In the genomic region with DNA sequence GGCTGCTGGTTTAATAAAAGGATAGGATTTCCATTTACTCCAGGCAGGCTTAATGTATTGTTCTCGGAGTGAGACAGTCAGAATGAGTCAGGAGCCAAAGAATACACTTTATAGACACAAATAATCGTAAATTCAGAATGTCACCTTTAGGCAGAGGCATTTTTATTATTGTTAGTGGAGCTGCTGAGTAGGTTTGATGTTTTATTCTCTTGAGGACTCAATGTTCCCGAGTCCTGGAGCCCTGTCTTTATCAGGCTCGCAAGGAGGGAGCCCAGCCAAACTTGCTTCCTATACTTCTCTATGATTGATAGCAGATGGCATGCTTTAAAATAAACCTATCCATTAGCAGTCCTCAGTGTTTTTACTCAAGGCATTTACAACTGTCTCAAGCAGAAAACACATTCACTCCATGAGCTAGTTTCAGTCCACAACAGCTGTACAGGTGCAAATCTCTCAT, we compare ENCODE assay signal across 12 cellular contexts.
A peak's percentile ranks its signal among the peaks of the same experiment; 100 is the strongest.
DNase-seq lines count a peak whose midpoint lies in the region; ATAC-seq, FAIRE-seq and TF ChIP-seq lines count a peak whose summit lies in the region.
"Had no signal": no experiment of that assay in that cellular context is flagged by ENCODE, and none has a peak within 500 bp of the region (broad histone marks: within the 10 kb centered on the region; RNA-seq: fewer than 3 reads in every experiment).

No MANE protein-coding gene starts in this region.

- H3K4me3 ChIP-seq in heart right ventricle (no peak overlapping the region), adrenal gland (no peak overlapping the region)

- H3K9me3 Mint-ChIP-seq in WTC11 (peaks cover 3% of the 10 kb centered on the region; the same call in 1 of the 2 replicates), natural killer cell (no peaks in the 10 kb centered on the region)
- H3K9me3 Mint-ChIP-seq: brain had no signal

- intact Hi-C loops in heart right ventricle (cut with DNase I) = no loop called here
- intact Hi-C loops in natural killer cell (cut with micrococcal nuclease) = no loop called here
- intact Hi-C loops in adrenal gland (cut with DNase I) = no loop called here

- H3K27ac ChIP-seq in heart right ventricle (no peak overlapping the region), adrenal gland (no peak overlapping the region)

- POLR2A ChIA-PET in WTC11 (lab: Charles Lee) = no interaction called here

- no peaks in the 10 kb centered on the region for H3K27me3 ChIP-seq in heart right ventricle
- H3K27me3 ChIP-seq in adrenal gland = no peaks in the 10 kb centered on the region

- ATAC-seq in WTC11 (peak; percentile 32), heart right ventricle (peak in 6 of 8 donors; percentile 34 to 82 (median 66)), natural killer cell (no peak)

- DNase-seq in NCI-H82 (lab: John Stamatoyannopoulos, UW) = peak; percentile 8
- DNase-seq in NCI-H82 treated with DMSO at 0.1 percent for 48 hours (lab: John Stamatoyannopoulos, UW; ENCODE audit: unreplicated experiment) = no peak
- no peak for DNase-seq in WTC11 (ENCODE audit: low spot score)
- peak in 1 of 2 donors; percentile 18 for DNase-seq in heart right ventricle
- DNase-seq in urothelium cell line (ENCODE audit: low spot score) = peak; percentile 16
- DNase-seq in natural killer cell = no peak
- DNase-seq in adrenal gland = no peak
- DNase-seq in activated naive CD4-positive, alpha-beta T cell (lab: John Stamatoyannopoulos, UW) = no peak
- DNase-seq: foreskin melanocyte, Kasumi-1, retina had no signal

- H3K9me3 ChIP-seq in heart right ventricle (no peaks in the 10 kb centered on the region), adrenal gland (replicated peaks in 1 of 3) (peaks cover 0 to 6% (median 0%) of the 10 kb centered on the region in 3 donors)

- TF ChIP-seq CTCF in WTC11 (IDR thresholded peaks at IDR 0.05) (no peak), heart right ventricle (IDR thresholded peaks at IDR 0.05) (no peak), natural killer cell (IDR thresholded peaks at IDR 0.05) (no peak), adrenal gland (IDR thresholded peaks at IDR 0.05) (no peak)

- H3K27ac Mint-ChIP-seq in WTC11 = no peak overlapping the region
- no peak overlapping the region for H3K27ac Mint-ChIP-seq in natural killer cell

- H3K36me3 Mint-ChIP-seq in WTC11 (no peaks in the 10 kb centered on the region), natural killer cell (no peaks in the 10 kb centered on the region)
- H3K36me3 Mint-ChIP-seq: brain had no signal

- H3K4me1 Mint-ChIP-seq in WTC11 (peaks cover 19% of the 10 kb centered on the region), natural killer cell (no peaks in the 10 kb centered on the region)

- H3K4me3 Mint-ChIP-seq in WTC11 (no peak overlapping the region), natural killer cell (no peak overlapping the region)
- H3K4me3 Mint-ChIP-seq: brain had no signal

- FAIRE-seq in urothelium cell line (lab: Jason Lieb, UNC) = no peak

- H3K27me3 Mint-ChIP-seq in WTC11 (ENCODE audit: low read depth) = no peaks in the 10 kb centered on the region
- no peaks in the 10 kb centered on the region for H3K27me3 Mint-ChIP-seq in natural killer cell (ENCODE audit: low read depth in 2 of 2)
- H3K27me3 Mint-ChIP-seq: brain had no signal

- H3K4me1 ChIP-seq in heart right ventricle = peaks cover 0 to 24% (median 9%) of the 10 kb centered on the region in 9 donors
- H3K4me1 ChIP-seq in adrenal gland (replicated peaks in 1 of 2) = no peaks in the 10 kb centered on the region

- CTCF ChIA-PET in WTC11 (lab: Charles Lee) = interaction anchor here (1.5 kb wide), 1 partner anchor 10 kb away, joined by 5 read pairs; no protein-coding TSS in a partner anchor

- 19 to 22% methylated on average over 4 of the region's 4 CpGs for WGBS in heart right ventricle, 2 donors
- WGBS in adrenal gland, 4 donors = 66 to 75% (median 71%) methylated on average over 4 of the region's 4 CpGs

- H3K36me3 ChIP-seq in heart right ventricle = no peaks in the 10 kb centered on the region
- no peaks in the 10 kb centered on the region for H3K36me3 ChIP-seq in adrenal gland (replicated peaks in 1 of 2)

- TF ChIP-seq POLR2A in adrenal gland (IDR thresholded peaks at IDR 0.05) = no peak

TF ChIP-seq in WTC11, 78 proteins besides CTCF, POLR2A, EP300 and RAD21:
- no peak for TF ChIP-seq ZNF317 (CRISPR knock-in tag; IDR thresholded peaks at IDR 0.05; ENCODE audit: borderline replicate concordance, low read depth)
- no peak for TF ChIP-seq ZNF512 (CRISPR knock-in tag; IDR thresholded peaks at IDR 0.05; ENCODE audit: borderline replicate concordance)
- no peak for TF ChIP-seq JAZF1 (CRISPR knock-in tag; IDR thresholded peaks at IDR 0.05)
- TF ChIP-seq, protein P1, sequence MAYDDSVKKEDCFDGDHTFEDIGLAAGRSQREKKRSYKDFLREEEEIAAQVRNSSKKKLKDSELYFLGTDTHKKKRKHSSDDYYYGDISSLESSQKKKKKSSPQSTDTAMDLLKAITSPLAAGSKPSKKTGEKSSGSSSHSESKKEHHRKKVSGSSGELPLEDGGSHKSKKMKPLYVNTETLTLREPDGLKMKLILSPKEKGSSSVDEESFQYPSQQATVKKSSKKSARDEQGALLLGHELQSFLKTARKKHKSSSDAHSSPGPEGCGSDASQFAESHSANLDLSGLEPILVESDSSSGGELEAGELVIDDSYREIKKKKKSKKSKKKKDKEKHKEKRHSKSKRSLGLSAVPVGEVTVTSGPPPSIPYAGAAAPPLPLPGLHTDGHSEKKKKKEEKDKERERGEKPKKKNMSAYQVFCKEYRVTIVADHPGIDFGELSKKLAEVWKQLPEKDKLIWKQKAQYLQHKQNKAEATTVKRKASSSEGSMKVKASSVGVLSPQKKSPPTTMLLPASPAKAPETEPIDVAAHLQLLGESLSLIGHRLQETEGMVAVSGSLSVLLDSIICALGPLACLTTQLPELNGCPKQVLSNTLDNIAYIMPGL (CRISPR knock-in tag; IDR thresholded peaks at IDR 0.05) = no peak

Comparison
In these comparisons a context has a peak if more than half of its experiments do, and no peak if none do; other contexts are left out.
1. DNase-seq: peak in NCI-H82 (single experiment) and urothelium cell line (single experiment); none in NCI-H82 treated with DMSO at 0.1 percent for 48 hours (single experiment), WTC11 (single experiment), natural killer cell (single experiment), adrenal gland (0 of 7) and activated naive CD4-positive, alpha-beta T cell (0 of 4).
2. ATAC-seq: peak in WTC11 (single experiment) and heart right ventricle (6 of 8); none in natural killer cell (0 of 3).